23 cellular contexts compared by ENCODE assay signal in genomic region chr16:87696796-87697195, GRCh38.
DNase-seq lines count a peak whose midpoint lies in the region; ATAC-seq, FAIRE-seq and TF ChIP-seq lines count a peak whose summit lies in the region.
"Had no signal": no experiment of that assay in that cellular context is flagged by ENCODE, and none has a peak within 500 bp of the region (broad histone marks: within the 10 kb centered on the region; RNA-seq: fewer than 3 reads in every experiment).

No MANE protein-coding gene starts in this region.

- H3K9me2 ChIP-seq in DOHH2 (replicated peaks; ENCODE audit: control insufficient read depth, low read length): no peaks in the 10 kb centered on the region

- no TSS peak for BruUV-seq in K562 (replicated peaks; lab: Mats Ljungman, UMichigan)

- 0 out of 2 replicates have a peak, but pooled peaks cover 6% of the 10 kb centered on the region for H4K20me1 ChIP-seq in BLaER1
- H4K20me1 ChIP-seq in DOHH2 (ENCODE audit: control insufficient read depth, insufficient read depth, low read depth, low read length): 0 out of 2 replicates have a peak, but pooled peaks cover 5% of the 10 kb centered on the region
- H4K20me1 ChIP-seq in K562 (replicated peaks; ENCODE audit: control insufficient read depth, insufficient read depth, low read length): 0 out of 2 replicates have a peak, but pooled peaks cover 8% of the 10 kb centered on the region
- no peaks in the 10 kb centered on the region for H4K20me1 ChIP-seq in osteoblast (ENCODE audit: insufficient read depth, low read length)

- H3K27me3 ChIP-seq in BLaER1 (no peaks in the 10 kb centered on the region), DOHH2 (ENCODE audit: control insufficient read depth, low read length) (no peaks in the 10 kb centered on the region), K562 (ENCODE audit: control insufficient read depth in 2 of 2, insufficient read depth in 2 of 2, low read length in 2 of 2) (no peaks in the 10 kb centered on the region), osteoblast (ENCODE audit: insufficient read depth, low read length) (no peaks in the 10 kb centered on the region), testis (no peaks in the 10 kb centered on the region)
- H3K27me3 ChIP-seq: Peyer's patch had no signal

- TF ChIP-seq EP300 in K562 (IDR thresholded peaks at IDR 0.05; ENCODE audit: low read length): no peak

- H3F3A ChIP-seq in DOHH2 (ENCODE audit: control insufficient read depth, insufficient read depth): peaks cover 31% of the 10 kb centered on the region

- POLR2A ChIA-PET in K562 (lab: Yijun Ruan, JAX): interaction anchor here (1.0 kb wide), 1 partner anchor 15 kb away, joined by 3 read pairs; no protein-coding TSS in a partner anchor

- peaks cover 39% of the 10 kb centered on the region for H3K36me3 ChIP-seq in BLaER1
- peaks cover 69% of the 10 kb centered on the region for H3K36me3 ChIP-seq in DOHH2 (ENCODE audit: control insufficient read depth, low read length)
- H3K36me3 ChIP-seq in K562 (ENCODE audit: control insufficient read depth, insufficient read depth, low read length): peaks cover 49% of the 10 kb centered on the region; the same call in 1 of the 3 replicates
- peaks cover 4% of the 10 kb centered on the region for H3K36me3 ChIP-seq in osteoblast (ENCODE audit: insufficient read depth, low read length)
- no peaks in the 10 kb centered on the region for H3K36me3 ChIP-seq in testis (ENCODE audit: low read depth, missing control alignments)

- H3K79me2 ChIP-seq in DOHH2 (ENCODE audit: control insufficient read depth, low read length): peaks cover 13% of the 10 kb centered on the region
- H3K79me2 ChIP-seq in K562 (ENCODE audit: control insufficient read depth, insufficient read depth, low read length): no peaks in the 10 kb centered on the region
- H3K79me2 ChIP-seq in osteoblast (ENCODE audit: insufficient read depth, low read length): no peaks in the 10 kb centered on the region

- TF ChIP-seq RAD21 in K562 (CRISPR knock-in tag; conservative IDR thresholded peaks at IDR 0.05 in 1 of 2, IDR thresholded peaks at IDR 0.05 in 1 of 2): no peak

- H3K4me2 ChIP-seq in BLaER1 (peak overlapping the region; percentile 95), DOHH2 (ENCODE audit: low read length) (no peak overlapping the region), K562 (ENCODE audit: insufficient read depth, low read length) (no peak overlapping the region), osteoblast (ENCODE audit: insufficient read depth, low read length) (no peak overlapping the region)
- H3K4me2 ChIP-seq: A549 had no signal

- intact Hi-C loops in K562 (cut with micrococcal nuclease): no loop called here
- intact Hi-C loops in testis (cut with DNase I; ENCODE audit: low total_unique reads): no loop called here

- H3K9ac ChIP-seq in BLaER1: peak overlapping the region; percentile 69; the same call in 1 of the 2 replicates
- no peak overlapping the region for H3K9ac ChIP-seq in K562 (ENCODE audit: insufficient read depth in 1 of 2, low read depth in 2 of 2, low read length in 2 of 2)

- DNase-seq in K562 (ENCODE audit: extremely low read depth in 1 of 4, low spot score in 3 of 4) (no peak), osteoblast (ENCODE audit: insufficient read length, low spot score, missing footprints) (peak; percentile 85), anterior cingulate cortex (lab: John Stamatoyannopoulos, UW) (no peak), testis (no peak), ureter (ENCODE audit: low spot score) (no peak)
- DNase-seq: AML-193; Caco-2; CD8-positive, alpha-beta T cell; DMS79 treated with DMSO at 0.1 percent for 48 hours; KBM-7; NCI-H2029; NCI-H446 treated with DMSO at 0.1 percent for 48 hours; NCI-H526 treated with DMSO at 0.1 percent for 48 hours; OCI-M1; Peyer's patch; SHP77 treated with DMSO at 0.1 percent for 48 hours had no signal

- H3K4me3 ChIP-seq in BLaER1: no peak overlapping the region
- no peak overlapping the region for H3K4me3 ChIP-seq in DOHH2 (ENCODE audit: low read length)
- H3K4me3 ChIP-seq in K562: no peak overlapping the region
- H3K4me3 ChIP-seq in osteoblast (ENCODE audit: insufficient read depth, low read length): no peak overlapping the region
- H3K4me3 ChIP-seq in testis: no peak overlapping the region
- H3K4me3 ChIP-seq: A549, Peyer's patch had no signal

- CTCF ChIA-PET in K562 (lab: Yijun Ruan, JAX; ENCODE audit: low intra/inter-chr PET ratio): no interaction called here

- no peaks in the 10 kb centered on the region for H3K9me3 ChIP-seq in BLaER1
- no peaks in the 10 kb centered on the region for H3K9me3 ChIP-seq in DOHH2 (ENCODE audit: control insufficient read depth, insufficient read depth, low read length)
- no peaks in the 10 kb centered on the region for H3K9me3 ChIP-seq in K562 (replicated peaks; ENCODE audit: control insufficient read depth, insufficient read depth, low read depth, low read length)
- no peaks in the 10 kb centered on the region for H3K9me3 ChIP-seq in osteoblast (ENCODE audit: low read depth, low read length)
- H3K9me3 ChIP-seq in testis: no peaks in the 10 kb centered on the region
- H3K9me3 ChIP-seq: A549, Caco-2, Peyer's patch had no signal

- TF ChIP-seq CTCF in DOHH2 (IDR thresholded peaks at IDR 0.05; ENCODE audit: low read depth, low read length, poor library complexity, severe bottlenecking) (no peak), K562 (IDR thresholded peaks at IDR 0.05 in 2 of 3, conservative IDR thresholded peaks at IDR 0.05 in 1 of 3; ENCODE audit: insufficient read depth in 2 of 3, low read depth in 1 of 3, low read length in 3 of 3) (no peak), osteoblast (IDR thresholded peaks at IDR 0.05; ENCODE audit: extremely low read depth, low read depth, low read length) (no peak), testis (IDR thresholded peaks at IDR 0.05) (no peak)

- no peak for ATAC-seq in K562
- ATAC-seq: A549; CD8-positive, alpha-beta T cell; HepG2 had no signal

- H3K9me1 ChIP-seq in K562 (ENCODE audit: control insufficient read depth, insufficient read depth, low read length): no peaks in the 10 kb centered on the region

- peaks cover 96% of the 10 kb centered on the region for H3K4me1 ChIP-seq in BLaER1
- peaks cover 52% of the 10 kb centered on the region for H3K4me1 ChIP-seq in DOHH2 (ENCODE audit: control insufficient read depth, low read length)
- peaks cover 0 to 38% of the 10 kb centered on the region in 2 experiments; a peak in 2 of 5 replicates for H3K4me1 ChIP-seq in K562 (replicated peaks in 1 of 2; ENCODE audit: control insufficient read depth in 2 of 2, insufficient read depth in 2 of 2, low read length in 2 of 2)
- no peaks in the 10 kb centered on the region for H3K4me1 ChIP-seq in osteoblast (ENCODE audit: insufficient read depth, low read length)
- peaks cover 28% of the 10 kb centered on the region for H3K4me1 ChIP-seq in testis
- H3K4me1 ChIP-seq: A549, Caco-2 had no signal

- H3K27ac ChIP-seq in BLaER1 (peak overlapping the region; percentile 99), DOHH2 (ENCODE audit: low read depth, low read length) (peak overlapping the region; percentile 100), K562 (ENCODE audit: extremely low read depth, low read depth, low read length) (no peak overlapping the region), osteoblast (ENCODE audit: low read depth, low read length) (no peak overlapping the region), testis (peak overlapping the region in 1 of 2 donors; percentile 2)
- H3K27ac ChIP-seq: A549, C4-2B had no signal

- in situ Hi-C loops in K562 (cut with MboI): no loop called here

- H2AFZ ChIP-seq in K562 (ENCODE audit: low read depth, low read length) (no peak overlapping the region), osteoblast (ENCODE audit: low read length) (no peak overlapping the region)

- WGBS in K562 (ENCODE audit: insufficient coverage, low coverage, missing lambda C conversion rate): 88% methylated on average over 16 of the region's 16 CpGs
- WGBS in testis, 2 donors: 87 to 93% methylated on average over 16 of the region's 16 CpGs

- no peak for TF ChIP-seq POLR2A in K562 (conservative IDR thresholded peaks at IDR 0.05)
- TF ChIP-seq POLR2A in testis (IDR thresholded peaks at IDR 0.05): no peak

- FAIRE-seq in K562 (lab: Jason Lieb, UNC): no peak
- FAIRE-seq: A549, GM12892, H54, HepG2 had no signal

TF ChIP-seq in K562, 482 proteins besides CTCF, POLR2A, EP300 and RAD21:
- TF ChIP-seq PHF20 (IDR thresholded peaks at IDR 0.05; ENCODE audit: partially characterized antibody) (no peak), NFIC (IDR thresholded peaks at IDR 0.05) (peak; percentile 45), ZNF3 (CRISPR knock-in tag; IDR thresholded peaks at IDR 0.05) (no peak), MTA3 (IDR thresholded peaks at IDR 0.05; ENCODE audit: borderline replicate concordance) (no peak), CHAMP1 (IDR thresholded peaks at IDR 0.05) (no peak)
TF ChIP-seq in K562: peak in this region for 1.

Comparison
In these comparisons a context has a peak if more than half of its experiments do, and no peak if none do; other contexts are left out.
1. H3K27ac ChIP-seq: peak in BLaER1 (single experiment) and DOHH2 (single experiment); none in K562 (single experiment) and osteoblast (single experiment).